ENCODE assay signal across 27 cellular contexts in the genomic region with DNA sequence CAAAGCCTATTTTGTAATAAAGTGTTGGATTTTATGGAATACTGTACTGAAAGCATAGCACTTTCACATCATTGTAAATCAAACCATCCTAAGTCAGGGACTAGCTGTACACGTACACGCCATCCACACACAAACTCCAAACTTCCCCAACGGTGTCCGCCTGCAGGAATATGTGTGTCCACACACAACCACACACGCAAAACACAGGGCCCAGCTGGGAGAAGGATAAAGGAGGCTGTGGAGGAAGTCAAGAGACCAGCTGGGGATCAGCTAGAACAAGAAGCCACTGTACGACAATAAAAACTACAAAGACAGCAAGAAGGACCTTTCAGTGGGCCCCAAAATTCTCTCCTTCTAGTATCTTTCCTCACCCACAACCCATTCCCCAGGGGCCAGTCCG. TPM values are rescaled to one million over a fixed set of nuclear protein-coding genes. Genes with fewer than 3 reads are reported as not detected.
A peak's percentile ranks its signal among the peaks of the same experiment; 100 is the strongest.
DNase-seq lines count a peak whose midpoint lies in the region; ATAC-seq and TF ChIP-seq lines count a peak whose summit lies in the region.
"Had no signal": no experiment of that assay in that cellular context is flagged by ENCODE, and none has a peak within 500 bp of the region (broad histone marks: within the 10 kb centered on the region; RNA-seq: fewer than 3 reads in every experiment).

No MANE protein-coding gene starts in this region.

- no peaks in the 10 kb centered on the region for H4K20me1 ChIP-seq in hepatocyte (ENCODE audit: insufficient read depth, poor library complexity, severe bottlenecking)

- TF ChIP-seq POLR2A in adrenal gland (IDR thresholded peaks at IDR 0.05) (no peak), transverse colon (IDR thresholded peaks at IDR 0.05) (no peak)

- no peak for TF ChIP-seq EP300 in transverse colon (IDR thresholded peaks at IDR 0.05; ENCODE audit: low read depth)

- no peaks in the 10 kb centered on the region for H3K9me2 ChIP-seq in hepatocyte (replicated peaks; ENCODE audit: insufficient read depth)

- H3K79me2 ChIP-seq in hepatocyte = no peaks in the 10 kb centered on the region

- no peak for ATAC-seq in GM19452 (IDR thresholded peaks at IDR 0.05; ENCODE audit: unreplicated experiment)
- ATAC-seq: activated naive CD8-positive, alpha-beta T cell treated with anti-CD3 and anti-CD28 coated beads, Interleukin-2, amount 50 U/mL, for 24 hours; heart left ventricle; naive thymus-derived CD4-positive, alpha-beta T cell; pancreas had no signal

- DNase-seq in activated CD8-positive, alpha-beta memory T cell treated with anti-CD3 and anti-CD28 coated beads for 24 hours = peak; percentile 9
- no peak for DNase-seq in activated CD8-positive, alpha-beta memory T cell treated with anti-CD3 and anti-CD28 coated beads, Interleukin-2, amount 50 U/mL, for 4 hours
- DNase-seq in adrenal gland = peak in 4 of 7 donors; percentile 2 to 25 (median 6)
- DNase-seq in iPS-NIHi11 (ENCODE audit: low spot score) = peak; percentile 1
- DNase-seq in transverse colon = peak; percentile 4
- DNase-seq in glomerular visceral epithelial cell (ENCODE audit: extremely low spot score) = no peak
- DNase-seq in hepatocyte (ENCODE audit: low spot score) = no peak
- DNase-seq: activated B cell treated with CpG ODN at 0.5 μM for 24 hours; activated CD4-positive, alpha-beta memory T cell treated with anti-CD3 and anti-CD28 coated beads for 36 hours; activated naive CD8-positive, alpha-beta T cell treated with anti-CD3 and anti-CD28 coated beads, Interleukin-2, amount 50 U/mL, for 24 hours; NCI-H1092; NCI-H2107; NCI-H69; stimulated activated CD4-positive, alpha-beta T cell treated with anti-CD3 and anti-CD28 coated beads, Interleukin-2, amount 100 ng/mL, for 48 hours had no signal

- intact Hi-C loops in adrenal gland (cut with DNase I) = no loop called here
- intact Hi-C loops in transverse colon (cut with DNase I; ENCODE audit: low total_unique reads) = no loop called here

- TF ChIP-seq CTCF in adrenal gland (IDR thresholded peaks at IDR 0.05) (no peak), transverse colon (IDR thresholded peaks at IDR 0.05) (no peak), hepatocyte (IDR thresholded peaks at IDR 0.05; ENCODE audit: poor library complexity) (no peak)

- no peaks in the 10 kb centered on the region for H3K4me1 ChIP-seq in adrenal gland (replicated peaks in 1 of 2)
- H3K4me1 ChIP-seq in transverse colon = peaks cover 0 to 3% (median 0%) of the 10 kb centered on the region in 4 donors
- H3K4me1 ChIP-seq in hepatocyte (ENCODE audit: insufficient read depth) = peaks cover 5% of the 10 kb centered on the region
- H3K4me1 ChIP-seq: BLaER1 treated with 17β-estradiol and CSF1 and Interleukin-3, amounts not matched to agents 10 nM and 100 nM; heart left ventricle; pancreas; SJSA1 had no signal

- no peak overlapping the region for H3K4me3 ChIP-seq in adrenal gland
- no peak overlapping the region for H3K4me3 ChIP-seq in transverse colon
- H3K4me3 ChIP-seq in hepatocyte = no peak overlapping the region
- H3K4me3 ChIP-seq: BLaER1 treated with 17β-estradiol and CSF1 and Interleukin-3, amounts not matched to agents 10 nM and 100 nM; dorsolateral prefrontal cortex; heart left ventricle; pancreas; SJSA1 had no signal

- 81 to 90% (median 88%) methylated on average over 7 of the region's 7 CpGs for WGBS in adrenal gland, 4 donors
- WGBS in transverse colon (ENCODE audit: low coverage in 1 of 2), 2 donors = 81 to 93% methylated on average over 3 to 7 of the region's 7 CpGs
- 93% methylated on average over 7 of the region's 7 CpGs for WGBS in hepatocyte (ENCODE audit: low lambda C conversion rate, missing lambda C conversion rate)

- H3K9me3 ChIP-seq in adrenal gland (replicated peaks in 1 of 3) = no peaks in the 10 kb centered on the region
- H3K9me3 ChIP-seq in transverse colon = no peaks in the 10 kb centered on the region
- no peaks in the 10 kb centered on the region for H3K9me3 ChIP-seq in hepatocyte (ENCODE audit: low read depth)
- H3K9me3 ChIP-seq: BLaER1 treated with 17β-estradiol and CSF1 and Interleukin-3, amounts not matched to agents 10 nM and 100 nM; heart left ventricle; pancreas; SJSA1 had no signal

- H3K36me3 ChIP-seq in adrenal gland (replicated peaks in 1 of 2) (no peaks in the 10 kb centered on the region), transverse colon (no peaks in the 10 kb centered on the region), hepatocyte (replicated peaks; ENCODE audit: insufficient read depth, low read depth) (no peaks in the 10 kb centered on the region)
- H3K36me3 ChIP-seq: BLaER1 treated with 17β-estradiol and CSF1 and Interleukin-3, amounts not matched to agents 10 nM and 100 nM; heart left ventricle; pancreas; SJSA1 had no signal

- H3K27me3 ChIP-seq in adrenal gland = no peaks in the 10 kb centered on the region
- no peaks in the 10 kb centered on the region for H3K27me3 ChIP-seq in transverse colon
- H3K27me3 ChIP-seq in hepatocyte = no peaks in the 10 kb centered on the region
- H3K27me3 ChIP-seq: BLaER1 treated with 17β-estradiol and CSF1 and Interleukin-3, amounts not matched to agents 10 nM and 100 nM; pancreas; SJSA1 had no signal

- H3K27ac ChIP-seq in adrenal gland (no peak overlapping the region), transverse colon (no peak overlapping the region), hepatocyte (no peak overlapping the region)
- H3K27ac ChIP-seq: BLaER1 treated with 17β-estradiol and CSF1 and Interleukin-3, amounts not matched to agents 10 nM and 100 nM; dorsolateral prefrontal cortex; heart left ventricle; KMS-11; pancreas; SJSA1 had no signal

- H2AFZ ChIP-seq in hepatocyte = no peak overlapping the region

- H3K4me2 ChIP-seq in hepatocyte = no peak overlapping the region
- H3K4me2 ChIP-seq: BLaER1 treated with 17β-estradiol and CSF1 and Interleukin-3, amounts not matched to agents 10 nM and 100 nM; KMS-11 had no signal

- in situ Hi-C loops in transverse colon (cut with MboI; ENCODE audit: low pct_ligation_motif_present in 1 of 4, low pct_unique_long_range_greater_than_20kb in 1 of 4, low sequenced_read_pairs in 3 of 4) = no loop called here

RNA-seq across cellular contexts. Expression of a gene that starts 1.6 kb away (rescaled TPM):
- total RNA-seq in adrenal gland = 1 to 10 TPM in 3 of 8 donors, under 1 TPM in 2, not detected in 3; 0.24 to 4.3 (median 1.1) TPM
- 1 to 10 TPM in 2 of 3 donors, under 1 TPM in 1; 0.70 to 2.6 (median 1.2) TPM for polyA plus RNA-seq in adrenal gland
- total RNA-seq in transverse colon = 1 to 10 TPM in 2 of 4 donors, under 1 TPM in 1, not detected in 1; 0.75 to 7.8 (median 4.4) TPM
- 7.7 and 11.2 TPM in 2 replicates for total RNA-seq in hepatocyte
- polyA plus RNA-seq in hepatocyte = 8.5 and 9.4 TPM in 2 replicates
- total RNA-seq: activated B cell treated with CpG ODN at 0.5 μM for 24 hours; activated CD4-positive, alpha-beta memory T cell treated with anti-CD3 and anti-CD28 coated beads for 36 hours; activated T-helper 1 cell treated with anti-CD3 and anti-CD28 coated beads, Interleukin-12 subunit alpha, Interleukin-12 subunit beta, Interleukin-2, Interleukin-4 antibody, amounts not matched to agents 30 ng/mL and 10 ng/mL and 1 ng/mL, durations not matched to agents 14 hours and 24 hours and 36 hours; G401; HT1080; naive thymus-derived CD4-positive, alpha-beta T cell; OCI-LY7; SJSA1; T-helper 2 cell treated with Interferon-gamma antibody and Interleukin-4, amounts not matched to agents 100 ng/mL and 5 ng/mL, for 36 hours had no signal
- polyA plus RNA-seq: naive thymus-derived CD4-positive, alpha-beta T cell had no signal

Comparison
In these comparisons a context has a peak if more than half of its experiments do, and no peak if none do; other contexts are left out.
1. DNase-seq: peak in activated CD8-positive, alpha-beta memory T cell treated with anti-CD3 and anti-CD28 coated beads for 24 hours (single experiment), adrenal gland (4 of 7), iPS-NIHi11 (single experiment) and transverse colon (single experiment); none in activated CD8-positive, alpha-beta memory T cell treated with anti-CD3 and anti-CD28 coated beads, Interleukin-2, amount 50 U/mL, for 4 hours (single experiment), glomerular visceral epithelial cell (single experiment) and hepatocyte (single experiment).